ENCODE assay signal across 4 cellular contexts in genomic region chr10:125908813-125909212, GRCh38. TPM values are rescaled to one million over a fixed set of nuclear protein-coding genes. Genes with fewer than 3 reads are reported as not detected.
"Had no signal": no experiment of that assay in that cellular context is flagged by ENCODE, and none has a peak within 500 bp of the region (broad histone marks: within the 10 kb centered on the region; RNA-seq: fewer than 3 reads in every experiment).

No MANE protein-coding gene starts in this region.

RNA-seq across cellular contexts. Expression of gene FANK1, which starts 12.4 kb away (rescaled TPM):
- total RNA-seq: activated CD4-positive, alpha-beta T cell treated with anti-CD3 and anti-CD28 coated beads, Interleukin-2, amount 10 ng/mL, durations not matched to agents 24 days and 14 days; activated T-helper 1 cell treated with anti-CD3 and anti-CD28 coated beads, Interleukin-12 subunit alpha, Interleukin-12 subunit beta, Interleukin-2, Interleukin-4 antibody, amounts not matched to agents 30 ng/mL and 10 ng/mL and 1 ng/mL, durations not matched to agents 14 hours and 24 hours and 36 hours; ascending aorta; T-helper 1 cell treated with Interleukin-12 subunit alpha and Interleukin-12 subunit beta and Interleukin-4 antibody, amounts not matched to agents 30 ng/mL and 1 ng/mL, for 36 hours had no signal
